1 cellular context compared by ENCODE assay signal in genomic region chr4:55706526-55706925, GRCh38.
TF ChIP-seq lines count a peak whose summit lies in the region.

No MANE protein-coding gene starts in this region.

TF ChIP-seq in GM23338, 12 proteins besides CTCF, POLR2A, EP300 and RAD21 (continued from another document):
- no peak for TF ChIP-seq ETS1 (IDR thresholded peaks at IDR 0.05)
- TF ChIP-seq STAT1 (IDR thresholded peaks at IDR 0.05; ENCODE audit: unreplicated experiment) = no peak
- no peak for TF ChIP-seq POLR2AphosphoS5 (IDR thresholded peaks at IDR 0.05; ENCODE audit: low read depth)
- TF ChIP-seq NANOG (IDR thresholded peaks at IDR 0.05; ENCODE audit: borderline replicate concordance) = no peak
